Comparison of ENCODE assay signal across 1 cellular context in genomic region chr1:230866171-230866811, GRCh38.
TF ChIP-seq lines count a peak whose summit lies in the region.

No MANE protein-coding gene starts in this region.

TF ChIP-seq in H1, 55 proteins besides CTCF, POLR2A, EP300 and RAD21:
- no peak for TF ChIP-seq ZNF274 (IDR thresholded peaks at IDR 0.05; ENCODE audit: borderline replicate concordance, extremely low read depth, low read length)
- TF ChIP-seq NANOG (IDR thresholded peaks at IDR 0.05; ENCODE audit: insufficient read depth, low read depth, low read length, poor library complexity, severe bottlenecking) = no peak
- TF ChIP-seq, protein P1, sequence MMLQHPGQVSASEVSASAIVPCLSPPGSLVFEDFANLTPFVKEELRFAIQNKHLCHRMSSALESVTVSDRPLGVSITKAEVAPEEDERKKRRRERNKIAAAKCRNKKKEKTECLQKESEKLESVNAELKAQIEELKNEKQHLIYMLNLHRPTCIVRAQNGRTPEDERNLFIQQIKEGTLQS (IDR thresholded peaks at IDR 0.05; ENCODE audit: insufficient read depth, low read depth, low read length) = no peak
- TF ChIP-seq, protein P2, sequence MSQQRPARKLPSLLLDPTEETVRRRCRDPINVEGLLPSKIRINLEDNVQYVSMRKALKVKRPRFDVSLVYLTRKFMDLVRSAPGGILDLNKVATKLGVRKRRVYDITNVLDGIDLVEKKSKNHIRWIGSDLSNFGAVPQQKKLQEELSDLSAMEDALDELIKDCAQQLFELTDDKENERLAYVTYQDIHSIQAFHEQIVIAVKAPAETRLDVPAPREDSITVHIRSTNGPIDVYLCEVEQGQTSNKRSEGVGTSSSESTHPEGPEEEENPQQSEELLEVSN (IDR thresholded peaks at IDR 0.05) = no peak
- no peak for TF ChIP-seq SIX5 (IDR thresholded peaks at IDR 0.05; ENCODE audit: low read depth, low read length)
- TF ChIP-seq RFX5 (IDR thresholded peaks at IDR 0.05; ENCODE audit: borderline replicate concordance, low read depth, low read length) = no peak
- TF ChIP-seq EZH2 (IDR thresholded peaks at IDR 0.05; ENCODE audit: low read depth, low read length, severe bottlenecking) = no peak
- TF ChIP-seq TCF12 (IDR thresholded peaks at IDR 0.05; ENCODE audit: low read depth, low read length) = no peak
- no peak for TF ChIP-seq EGR1 (IDR thresholded peaks at IDR 0.05; ENCODE audit: borderline replicate concordance, low read depth, low read length)
- no peak for TF ChIP-seq CHD1 (IDR thresholded peaks at IDR 0.05; ENCODE audit: low read depth, low read length)
- TF ChIP-seq FOSL1 (IDR thresholded peaks at IDR 0.05; ENCODE audit: insufficient read depth, low read depth, low read length) = no peak
- no peak for TF ChIP-seq BRCA1 (IDR thresholded peaks at IDR 0.05; ENCODE audit: low read depth, low read length)
- no peak for TF ChIP-seq TBP (IDR thresholded peaks at IDR 0.05; ENCODE audit: low read depth, low read length)
- TF ChIP-seq CTBP2 (IDR thresholded peaks at IDR 0.05; ENCODE audit: borderline replicate concordance, insufficient read depth, insufficient read length, low read length) = no peak
- TF ChIP-seq BCL11A (IDR thresholded peaks at IDR 0.05; ENCODE audit: low read depth in 2 of 2, low read length in 2 of 2) = no peak
- TF ChIP-seq SP1 (IDR thresholded peaks at IDR 0.05; ENCODE audit: low read depth, low read length) = no peak
- TF ChIP-seq CREB1 (IDR thresholded peaks at IDR 0.05) = no peak
- TF ChIP-seq SP2 (IDR thresholded peaks at IDR 0.05; ENCODE audit: low read length) = no peak
